Comparison of ENCODE assay signal across 14 cellular contexts in genomic region chr3:99892332-99892731, GRCh38.
"Had no signal": no experiment of that assay in that cellular context is flagged by ENCODE, and none has a peak within 500 bp of the region (broad histone marks: within the 10 kb centered on the region; RNA-seq: fewer than 3 reads in every experiment).

No MANE protein-coding gene starts in this region.

- H3K27ac ChIP-seq: cardiac muscle cell, dorsolateral prefrontal cortex, thyroid gland had no signal

- H3K4me3 ChIP-seq: cardiac muscle cell, dorsolateral prefrontal cortex, thyroid gland had no signal

- H3K27me3 ChIP-seq: cardiac muscle cell, dorsolateral prefrontal cortex, thyroid gland had no signal

- FAIRE-seq: keratinocyte had no signal

- H3K9me3 ChIP-seq: thyroid gland had no signal

- DNase-seq: activated CD4-positive, alpha-beta T cell treated with anti-CD3 and anti-CD28 coated beads, Interleukin-2, amount 50 U/mL, for 48 hours; activated CD4-positive, CD25-positive, alpha-beta regulatory T cell treated with anti-CD3 and anti-CD28 coated beads, Interleukin-2, amount 50 U/mL, for 72 hours; activated effector memory CD4-positive, alpha-beta T cell treated with Interleukin-2 at 50 U/mL for 16 hours; activated T-cell treated with anti-CD3 and anti-CD28 coated beads, Interleukin-2, amount 50 U/mL, for 24 hours; dorsolateral prefrontal cortex; hippocampal formation; stimulated activated CD4-positive, alpha-beta T cell treated with anti-CD3 and anti-CD28 coated beads, Interleukin-1b, Interleukin-23, amount 100 ng/mL, for 48 hours; T1000; thyroid gland had no signal

- H3K4me3 Mint-ChIP-seq: activated T-cell treated with anti-CD3 and anti-CD28 coated beads, Interleukin-2, amount 50 U/mL, for 24 hours; neural crest cell had no signal

- H3K4me1 ChIP-seq: thyroid gland had no signal

- H3K27me3 Mint-ChIP-seq: activated T-cell treated with anti-CD3 and anti-CD28 coated beads, Interleukin-2, amount 50 U/mL, for 24 hours had no signal

- H3K27ac Mint-ChIP-seq: activated T-cell treated with anti-CD3 and anti-CD28 coated beads, Interleukin-2, amount 50 U/mL, for 24 hours had no signal

- H3K36me3 ChIP-seq: cardiac muscle cell, thyroid gland had no signal

- ATAC-seq: left lobe of liver, sciatic nerve had no signal
